12 cellular contexts compared by ENCODE assay signal in the genomic region with DNA sequence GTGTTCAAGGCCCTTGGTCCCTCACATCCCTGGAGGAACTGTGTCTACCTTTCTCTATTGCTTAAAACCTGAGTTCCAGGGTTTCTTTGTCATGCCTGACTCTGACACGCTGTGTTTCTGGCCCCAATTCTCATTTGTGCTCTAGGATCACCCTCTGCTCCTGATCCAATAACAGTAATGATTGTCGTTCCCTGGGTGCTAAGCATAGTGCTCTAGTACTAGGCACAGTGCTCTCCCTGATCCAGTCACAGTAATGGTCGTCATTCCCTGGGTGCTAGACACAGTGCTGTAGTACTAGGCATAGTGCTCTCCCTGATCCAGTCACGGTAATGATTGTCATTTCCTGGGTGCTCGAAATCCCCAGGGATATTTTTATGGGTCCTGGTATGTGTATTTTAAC. TPM values are rescaled to one million over a fixed set of nuclear protein-coding genes. Genes with fewer than 3 reads are reported as not detected.
DNase-seq lines count a peak whose midpoint lies in the region; ATAC-seq, FAIRE-seq and TF ChIP-seq lines count a peak whose summit lies in the region.
"Had no signal": no experiment of that assay in that cellular context is flagged by ENCODE, and none has a peak within 500 bp of the region (broad histone marks: within the 10 kb centered on the region; RNA-seq: fewer than 3 reads in every experiment).

No MANE protein-coding gene starts in this region.

- TF ChIP-seq CTCF in D721Med (IDR thresholded peaks at IDR 0.05; ENCODE audit: insufficient read depth, missing control alignments): no peak

- peak overlapping the region; percentile 58 for H3K27ac Mint-ChIP-seq in stimulated activated naive CD8-positive, alpha-beta T cell treated with anti-CD3 and anti-CD28 coated beads, Interleukin-15, Interleukin-2, amounts not matched to agents 100 ng/mL and 50 ng/mL, for 24 hours
- peak overlapping the region; percentile 67 for H3K27ac Mint-ChIP-seq in T-helper 17 cell
- peak overlapping the region; percentile 56 to 81 for H3K27ac Mint-ChIP-seq in effector memory CD8-positive, alpha-beta T cell

- H3K27me3 Mint-ChIP-seq in stimulated activated naive CD8-positive, alpha-beta T cell treated with anti-CD3 and anti-CD28 coated beads, Interleukin-15, Interleukin-2, amounts not matched to agents 100 ng/mL and 50 ng/mL, for 24 hours: no peaks in the 10 kb centered on the region
- no peaks in the 10 kb centered on the region for H3K27me3 Mint-ChIP-seq in T-helper 17 cell
- H3K27me3 Mint-ChIP-seq in effector memory CD8-positive, alpha-beta T cell: peaks cover 0 to 13% of the 10 kb centered on the region in 2 donors

- no peak for ATAC-seq in stimulated activated naive CD8-positive, alpha-beta T cell treated with anti-CD3 and anti-CD28 coated beads, Interleukin-15, Interleukin-2, amounts not matched to agents 100 U/mL and 50 U/mL, for 24 hours
- ATAC-seq in T-helper 17 cell: no peak
- no peak for ATAC-seq in effector memory CD8-positive, alpha-beta T cell (replicated peaks)

- peaks cover 21% of the 10 kb centered on the region for H3K4me1 ChIP-seq in thymus (ENCODE audit: control insufficient read depth, insufficient read depth, low read length)
- H3K4me1 ChIP-seq: left ventricle myocardium inferior had no signal

- WGBS in thymus: 96% methylated on average over 5 of the region's 5 CpGs

- no peak for DNase-seq in stimulated activated naive CD8-positive, alpha-beta T cell treated with anti-CD3 and anti-CD28 coated beads, Interleukin-15, Interleukin-2, amounts not matched to agents 100 U/mL and 50 U/mL, for 24 hours
- DNase-seq in T-helper 17 cell (no peak), NCI-H1048 (lab: John Stamatoyannopoulos, UW) (no peak), D721Med (ENCODE audit: insufficient read length, low spot score) (no peak), occipital lobe (lab: John Stamatoyannopoulos, UW) (no peak)
- DNase-seq in effector memory CD8-positive, alpha-beta T cell: no peak
- DNase-seq: DMS79, foreskin melanocyte, Karpas-422, left ventricle myocardium inferior had no signal

- no peak overlapping the region for H3K4me3 ChIP-seq in thymus (ENCODE audit: low read length)
- H3K4me3 ChIP-seq: left ventricle myocardium inferior had no signal

- H3K36me3 ChIP-seq in thymus (ENCODE audit: control insufficient read depth, insufficient read depth): no peaks in the 10 kb centered on the region
- H3K36me3 ChIP-seq: left ventricle myocardium inferior had no signal

- H3K27ac ChIP-seq in thymus (ENCODE audit: low read depth): peak overlapping the region; percentile 38
- H3K27ac ChIP-seq: left ventricle myocardium inferior had no signal

- H3K4me1 Mint-ChIP-seq in stimulated activated naive CD8-positive, alpha-beta T cell treated with anti-CD3 and anti-CD28 coated beads, Interleukin-15, Interleukin-2, amounts not matched to agents 100 ng/mL and 50 ng/mL, for 24 hours (ENCODE audit: low read depth): peaks cover 31% of the 10 kb centered on the region
- H3K4me1 Mint-ChIP-seq in T-helper 17 cell: peaks cover 27% of the 10 kb centered on the region
- H3K4me1 Mint-ChIP-seq in effector memory CD8-positive, alpha-beta T cell (ENCODE audit: low read depth in 2 of 2): peaks cover 25 to 34% of the 10 kb centered on the region in 2 donors

- H3K36me3 Mint-ChIP-seq in stimulated activated naive CD8-positive, alpha-beta T cell treated with anti-CD3 and anti-CD28 coated beads, Interleukin-15, Interleukin-2, amounts not matched to agents 100 ng/mL and 50 ng/mL, for 24 hours (ENCODE audit: low read depth): no peaks in the 10 kb centered on the region
- H3K36me3 Mint-ChIP-seq in T-helper 17 cell (ENCODE audit: low read depth): no peaks in the 10 kb centered on the region
- H3K36me3 Mint-ChIP-seq in effector memory CD8-positive, alpha-beta T cell (ENCODE audit: insufficient read depth): no peaks in the 10 kb centered on the region

- H3K9me3 Mint-ChIP-seq in stimulated activated naive CD8-positive, alpha-beta T cell treated with anti-CD3 and anti-CD28 coated beads, Interleukin-15, Interleukin-2, amounts not matched to agents 100 ng/mL and 50 ng/mL, for 24 hours: no peaks in the 10 kb centered on the region
- H3K9me3 Mint-ChIP-seq in effector memory CD8-positive, alpha-beta T cell: no peaks in the 10 kb centered on the region

- H3K4me3 Mint-ChIP-seq in stimulated activated naive CD8-positive, alpha-beta T cell treated with anti-CD3 and anti-CD28 coated beads, Interleukin-15, Interleukin-2, amounts not matched to agents 100 ng/mL and 50 ng/mL, for 24 hours: no peak overlapping the region
- H3K4me3 Mint-ChIP-seq in T-helper 17 cell: peak overlapping the region; percentile 68
- peak overlapping the region; percentile 21 to 57 for H3K4me3 Mint-ChIP-seq in effector memory CD8-positive, alpha-beta T cell

- FAIRE-seq in D721Med (lab: Jason Lieb, UNC): no peak

- H3K27me3 ChIP-seq in thymus (ENCODE audit: control insufficient read depth, insufficient read depth): no peaks in the 10 kb centered on the region

- H3K9me3 ChIP-seq in T-helper 17 cell (ENCODE audit: control insufficient read depth, low read length, poor library complexity, severe bottlenecking) (no peaks in the 10 kb centered on the region), thymus (ENCODE audit: control insufficient read depth) (no peaks in the 10 kb centered on the region)
- H3K9me3 ChIP-seq: left ventricle myocardium inferior had no signal

RNA-seq across cellular contexts. Expression of a gene that starts 46.6 kb away (rescaled TPM):
- total RNA-seq in T-helper 17 cell (not detected), occipital lobe (not detected)
- polyA plus RNA-seq in thymus: 0.30 TPM
- total RNA-seq: left ventricle myocardium inferior had no signal
